19 cellular contexts compared by ENCODE assay signal in genomic region chr13:113148940-113149503, GRCh38. TPM values are rescaled to one million over a fixed set of nuclear protein-coding genes. Genes with fewer than 3 reads are reported as not detected.
"Had no signal": no experiment of that assay in that cellular context is flagged by ENCODE, and none has a peak within 500 bp of the region (broad histone marks: within the 10 kb centered on the region; RNA-seq: fewer than 3 reads in every experiment).

No MANE protein-coding gene starts in this region.

- H3K4me3 ChIP-seq: sigmoid colon, SJSA1, spleen, stomach had no signal

- ATAC-seq: activated naive CD8-positive, alpha-beta T cell treated with anti-CD3 and anti-CD28 coated beads, Interleukin-2, amount 50 U/mL, for 24 hours; activated T-cell treated with anti-CD3 and anti-CD28 coated beads, Interleukin-2, amount 50 U/mL, for 72 hours; left ventricle myocardium superior; natural killer cell treated with Interleukin-12 subunit alpha and Interleukin-12 subunit beta and Interleukin-15 and Interleukin-18, amount 100 ng/mL, for 72 hours had no signal

- H3K27me3 ChIP-seq: sigmoid colon, SJSA1 had no signal

- DNase-seq: activated B cell treated with CpG ODN at 0.5 μM for 24 hours; activated CD4-positive, alpha-beta T cell treated with anti-CD3 and anti-CD28 coated beads, Interleukin-2, amount 10 ng/mL, durations not matched to agents 24 days and 14 days; activated naive CD4-positive, alpha-beta T cell treated with Interleukin-2 at 50 U/mL for 16 hours; activated naive CD8-positive, alpha-beta T cell treated with anti-CD3 and anti-CD28 coated beads, Interleukin-2, amount 50 U/mL, for 24 hours; activated T-cell treated with anti-CD3 and anti-CD28 coated beads, Interleukin-2, amount 50 U/mL, for 72 hours; aorta; cerebellar nuclear complex; dermis blood vessel endothelial cell; left ventricle myocardium superior; mesendoderm; occipital lobe; sigmoid colon; spleen; stomach; T-helper 2 cell had no signal

- H3K36me3 ChIP-seq: sigmoid colon, SJSA1, spleen had no signal

- H3K9me3 ChIP-seq: sigmoid colon, SJSA1, spleen, stomach had no signal

- H3K9me3 Mint-ChIP-seq: activated B cell treated with CpG ODN at 0.5 μM for 24 hours; activated CD4-positive, alpha-beta T cell treated with anti-CD3 and anti-CD28 coated beads, Interleukin-2, amount 10 ng/mL, durations not matched to agents 24 days and 14 days; activated naive CD8-positive, alpha-beta T cell treated with anti-CD3 and anti-CD28 coated beads, Interleukin-2, amount 50 U/mL, for 24 hours; natural killer cell treated with Interleukin-12 subunit alpha and Interleukin-12 subunit beta and Interleukin-15 and Interleukin-18, amount 100 ng/mL, for 72 hours had no signal

- H3K27ac ChIP-seq: sigmoid colon, SJSA1, spleen, stomach had no signal

- H3K36me3 Mint-ChIP-seq: natural killer cell treated with Interleukin-12 subunit alpha and Interleukin-12 subunit beta and Interleukin-15 and Interleukin-18, amount 100 ng/mL, for 72 hours had no signal

- H3K27ac Mint-ChIP-seq: activated B cell treated with CpG ODN at 0.5 μM for 24 hours; activated CD4-positive, alpha-beta T cell treated with anti-CD3 and anti-CD28 coated beads, Interleukin-2, amount 10 ng/mL, durations not matched to agents 24 days and 14 days; activated naive CD8-positive, alpha-beta T cell treated with anti-CD3 and anti-CD28 coated beads, Interleukin-2, amount 50 U/mL, for 24 hours; activated T-cell treated with anti-CD3 and anti-CD28 coated beads, Interleukin-2, amount 50 U/mL, for 72 hours; natural killer cell treated with Interleukin-12 subunit alpha and Interleukin-12 subunit beta and Interleukin-15 and Interleukin-18, amount 100 ng/mL, for 72 hours had no signal

- H3K4me3 Mint-ChIP-seq: activated B cell treated with CpG ODN at 0.5 μM for 24 hours; activated CD4-positive, alpha-beta T cell treated with anti-CD3 and anti-CD28 coated beads, Interleukin-2, amount 10 ng/mL, durations not matched to agents 24 days and 14 days; activated naive CD8-positive, alpha-beta T cell treated with anti-CD3 and anti-CD28 coated beads, Interleukin-2, amount 50 U/mL, for 24 hours; activated T-cell treated with anti-CD3 and anti-CD28 coated beads, Interleukin-2, amount 50 U/mL, for 72 hours; natural killer cell treated with Interleukin-12 subunit alpha and Interleukin-12 subunit beta and Interleukin-15 and Interleukin-18, amount 100 ng/mL, for 72 hours had no signal

RNA-seq across cellular contexts. Expression of gene PROZ, which starts 9.4 kb away (rescaled TPM):
- total RNA-seq: activated B cell treated with CpG ODN at 0.5 μM for 24 hours; activated CD4-positive, alpha-beta T cell treated with anti-CD3 and anti-CD28 coated beads, Interleukin-2, amount 10 ng/mL, durations not matched to agents 24 days and 14 days; activated T-cell treated with anti-CD3 and anti-CD28 coated beads, Interleukin-2, amount 50 U/mL, for 72 hours; aorta; epithelial cell of proximal tubule; left ventricle myocardium superior; natural killer cell treated with Interleukin-12 subunit alpha and Interleukin-12 subunit beta and Interleukin-15 and Interleukin-18, amount 100 ng/mL, for 72 hours; occipital lobe; pulmonary artery endothelial cell; sigmoid colon; SJSA1; spleen had no signal

RNA-seq across cellular contexts. Expression of gene F10, which starts 26.4 kb away (rescaled TPM):
- total RNA-seq: activated B cell treated with CpG ODN at 0.5 μM for 24 hours; activated CD4-positive, alpha-beta T cell treated with anti-CD3 and anti-CD28 coated beads, Interleukin-2, amount 10 ng/mL, durations not matched to agents 24 days and 14 days; activated T-cell treated with anti-CD3 and anti-CD28 coated beads, Interleukin-2, amount 50 U/mL, for 72 hours; dermis blood vessel endothelial cell; natural killer cell treated with Interleukin-12 subunit alpha and Interleukin-12 subunit beta and Interleukin-15 and Interleukin-18, amount 100 ng/mL, for 72 hours had no signal

RNA-seq across cellular contexts. Expression of gene F7, which starts 43.4 kb away (rescaled TPM):
- total RNA-seq: activated B cell treated with CpG ODN at 0.5 μM for 24 hours; activated CD4-positive, alpha-beta T cell treated with anti-CD3 and anti-CD28 coated beads, Interleukin-2, amount 10 ng/mL, durations not matched to agents 24 days and 14 days; activated T-cell treated with anti-CD3 and anti-CD28 coated beads, Interleukin-2, amount 50 U/mL, for 72 hours; dermis blood vessel endothelial cell; left ventricle myocardium superior; natural killer cell treated with Interleukin-12 subunit alpha and Interleukin-12 subunit beta and Interleukin-15 and Interleukin-18, amount 100 ng/mL, for 72 hours; pulmonary artery endothelial cell; sigmoid colon; SJSA1; spleen; stomach had no signal
